In the genomic region with DNA sequence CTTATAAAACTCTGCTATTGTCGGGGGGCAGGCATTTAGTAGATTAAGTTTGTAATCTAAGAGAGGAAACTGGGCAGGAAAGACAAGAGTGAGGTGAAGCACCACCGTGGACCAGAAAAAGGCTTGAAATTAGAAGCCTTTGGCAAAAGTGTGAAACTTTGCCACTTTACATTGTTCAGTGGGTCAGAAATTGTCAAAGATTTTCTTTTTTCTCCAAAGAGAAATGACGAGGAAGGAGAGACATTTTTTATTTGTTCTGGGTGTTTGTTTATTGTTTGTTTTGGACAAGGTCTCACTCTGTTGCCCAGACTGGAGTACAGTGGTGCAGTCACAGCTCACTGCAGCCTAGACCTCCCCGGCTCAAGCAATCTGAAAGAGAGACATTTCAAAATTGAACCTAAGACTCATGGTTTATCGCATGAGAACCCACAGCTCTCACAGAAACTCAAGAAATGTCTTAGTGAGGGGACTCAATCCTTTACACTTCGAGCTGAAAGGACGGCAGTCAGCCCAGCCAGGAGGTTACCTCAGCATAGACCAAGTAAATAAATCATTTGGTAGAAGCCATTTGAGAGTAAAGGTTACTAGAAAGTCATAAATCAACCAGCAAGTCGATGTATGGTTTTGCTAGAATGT, we compare ENCODE assay signal across 12 cellular contexts.
A peak's percentile ranks its signal among the peaks of the same experiment; 100 is the strongest.
DNase-seq lines count a peak whose midpoint lies in the region; ATAC-seq, FAIRE-seq and TF ChIP-seq lines count a peak whose summit lies in the region.
"Had no signal": no experiment of that assay in that cellular context is flagged by ENCODE, and none has a peak within 500 bp of the region (broad histone marks: within the 10 kb centered on the region; RNA-seq: fewer than 3 reads in every experiment).

No MANE protein-coding gene starts in this region.

- H3K4me3 ChIP-seq in Caco-2 (ENCODE audit: low read depth, low read length) = no peak overlapping the region
- H3K4me3 ChIP-seq: skin epidermis had no signal

- no peak overlapping the region for H3K4me3 Mint-ChIP-seq in Caco-2 (ENCODE audit: unreplicated experiment)

- no peaks in the 10 kb centered on the region for H3K36me3 ChIP-seq in Caco-2 (ENCODE audit: control insufficient read depth, insufficient read depth, low read length)

- H3K4me1 ChIP-seq in Caco-2 = peaks cover 5% of the 10 kb centered on the region; the same call in 1 of the 2 replicates

- ATAC-seq in GM18519 (IDR thresholded peaks at IDR 0.05; ENCODE audit: low FRiP score, unreplicated experiment) (peak; percentile 59), GM21576 (IDR thresholded peaks at IDR 0.05; ENCODE audit: unreplicated experiment) (peak; percentile 78), HG03354 (IDR thresholded peaks at IDR 0.05; ENCODE audit: poor library complexity, severe bottlenecking, unreplicated experiment) (peak; percentile 86), left lobe of liver (peak; percentile 87)
- ATAC-seq: Panc1 had no signal

- POLR2A ChIA-PET in Caco-2 (lab: Charles Lee) = no interaction called here

- H3K9me3 ChIP-seq in Caco-2 = no peaks in the 10 kb centered on the region

- no peaks in the 10 kb centered on the region for H3K27me3 ChIP-seq in Caco-2 (replicated peaks; ENCODE audit: control insufficient read depth, insufficient read depth, low read length)

- BruUV-seq in Caco-2 (replicated peaks; lab: Mats Ljungman, UMichigan) = no TSS peak

- H3K27ac Mint-ChIP-seq in Caco-2 (ENCODE audit: unreplicated experiment) = no peak overlapping the region

- H3K27me3 Mint-ChIP-seq in Caco-2 (ENCODE audit: insufficient read depth, unreplicated experiment) = no peaks in the 10 kb centered on the region

- H3K9me3 Mint-ChIP-seq in Caco-2 (ENCODE audit: unreplicated experiment) = no peaks in the 10 kb centered on the region

- no peak for FAIRE-seq in frontal cortex (lab: Jason Lieb, UNC)
- FAIRE-seq: G401.6 had no signal

- DNase-seq in left lobe of liver (ENCODE audit: low spot score) (no peak), Caco-2 (no peak), middle frontal gyrus (ENCODE audit: extremely low spot score, low spot score) (no peak), anterior cingulate cortex (lab: John Stamatoyannopoulos, UW) (no peak), frontal cortex (ENCODE audit: low spot score in 2 of 2) (no peak)
- DNase-seq: IMR-90 had no signal

- intact Hi-C loops in Caco-2 (cut with micrococcal nuclease; ENCODE audit: unreplicated experiment) = no loop called here

- CTCF ChIA-PET in Caco-2 (lab: Charles Lee) = no interaction called here

- no peaks in the 10 kb centered on the region for H3K36me3 Mint-ChIP-seq in Caco-2 (ENCODE audit: insufficient read depth, unreplicated experiment)

- H3K4me1 Mint-ChIP-seq in Caco-2 (ENCODE audit: low read depth, unreplicated experiment) = peaks cover 14% of the 10 kb centered on the region

- TF ChIP-seq CTCF in Caco-2 (IDR thresholded peaks at IDR 0.05; ENCODE audit: insufficient read depth in 1 of 2, low read depth in 1 of 2, low read length in 1 of 2, severe bottlenecking in 1 of 2, unreplicated experiment in 1 of 2) = no peak
